In the genomic region with DNA sequence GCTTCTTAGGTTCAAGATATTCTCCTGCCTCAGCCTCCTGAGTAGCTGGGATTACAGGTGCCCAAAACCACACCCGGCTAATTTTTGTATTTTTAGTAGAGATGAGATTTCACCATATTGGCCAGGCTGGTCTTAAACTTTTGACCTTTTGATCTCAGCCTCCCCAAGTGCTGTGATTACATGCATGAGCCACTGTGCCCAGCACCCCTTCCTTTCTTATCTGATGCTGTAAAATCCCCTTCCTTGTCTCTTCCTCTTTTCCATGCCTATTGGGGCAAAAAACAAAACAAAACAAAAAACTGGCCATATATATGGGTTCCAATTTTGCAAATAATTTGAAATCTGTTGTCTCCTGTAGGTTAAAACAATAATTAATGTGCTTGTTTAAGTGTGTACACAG, we compare ENCODE assay signal across 17 cellular contexts.
A peak's percentile ranks its signal among the peaks of the same experiment; 100 is the strongest.
DNase-seq lines count a peak whose midpoint lies in the region; ATAC-seq, FAIRE-seq and TF ChIP-seq lines count a peak whose summit lies in the region.
"Had no signal": no experiment of that assay in that cellular context is flagged by ENCODE, and none has a peak within 500 bp of the region (broad histone marks: within the 10 kb centered on the region; RNA-seq: fewer than 3 reads in every experiment).

No MANE protein-coding gene starts in this region.

- intact Hi-C loops in activated B cell treated with CpG ODN at 0.5 μM for 24 hours (cut with micrococcal nuclease), result no loop called here

- POLR2A ChIA-PET in activated B cell treated with CpG ODN at 0.5 μM for 24 hours (lab: Charles Lee) (no interaction called here), GM10248 (lab: Yijun Ruan, JAX) (no interaction called here)

- H3K27ac Mint-ChIP-seq in activated B cell treated with CpG ODN at 0.5 μM for 24 hours, result peak overlapping the region; percentile 66
- H3K27ac Mint-ChIP-seq in stimulated activated memory B cell treated with anti-CD40 and anti-IgM and Interleukin-4, amounts not matched to agents 10 μg/mL and 1 μg/mL and 100 μg/mL, for 72 hours, result peak overlapping the region; percentile 63
- H3K27ac Mint-ChIP-seq: B cell; CD4-positive, alpha-beta T cell; CD8-positive, alpha-beta T cell had no signal

- no peak for ATAC-seq in activated B cell treated with CpG ODN at 0.5 μM for 24 hours (ENCODE audit: low read depth)
- ATAC-seq in stimulated activated memory B cell treated with anti-CD40 and anti-IgM and Interleukin-4, amounts not matched to agents 10 μg/mL and 1 μg/mL and 100 μg/mL, for 72 hours, result no peak
- ATAC-seq in GM21447 (IDR thresholded peaks at IDR 0.05; ENCODE audit: unreplicated experiment), result no peak
- ATAC-seq: A549; CD8-positive, alpha-beta T cell; GM12878 had no signal

- DNase-seq in GM12891 (ENCODE audit: insufficient read length, low spot score), result no peak
- no peak for DNase-seq in activated B cell treated with CpG ODN at 0.5 μM for 24 hours
- DNase-seq in GM10248 (ENCODE audit: extremely low spot score), result no peak
- DNase-seq: AML-193; Caco-2; Calu3; CD4-positive, alpha-beta T cell; CD8-positive, alpha-beta T cell; DMS79 treated with DMSO at 0.1 percent for 48 hours; GF-D8 had no signal

- TF ChIP-seq POLR2A in GM12891 (IDR thresholded peaks at IDR 0.05; ENCODE audit: low read depth, low read length), result no peak

- H3K27me3 Mint-ChIP-seq in activated B cell treated with CpG ODN at 0.5 μM for 24 hours, result no peaks in the 10 kb centered on the region
- H3K27me3 Mint-ChIP-seq in stimulated activated memory B cell treated with anti-CD40 and anti-IgM and Interleukin-4, amounts not matched to agents 10 μg/mL and 1 μg/mL and 100 μg/mL, for 72 hours, result no peaks in the 10 kb centered on the region
- H3K27me3 Mint-ChIP-seq: B cell; CD4-positive, alpha-beta T cell had no signal

- H3K4me3 Mint-ChIP-seq in activated B cell treated with CpG ODN at 0.5 μM for 24 hours, result no peak overlapping the region
- H3K4me3 Mint-ChIP-seq in stimulated activated memory B cell treated with anti-CD40 and anti-IgM and Interleukin-4, amounts not matched to agents 10 μg/mL and 1 μg/mL and 100 μg/mL, for 72 hours, result no peak overlapping the region
- H3K4me3 Mint-ChIP-seq: B cell; CD4-positive, alpha-beta T cell; CD8-positive, alpha-beta T cell had no signal

- peaks cover 45% of the 10 kb centered on the region for H3K4me1 Mint-ChIP-seq in activated B cell treated with CpG ODN at 0.5 μM for 24 hours
- H3K4me1 Mint-ChIP-seq in stimulated activated memory B cell treated with anti-CD40 and anti-IgM and Interleukin-4, amounts not matched to agents 10 μg/mL and 1 μg/mL and 100 μg/mL, for 72 hours, result peaks cover 24% of the 10 kb centered on the region

- H3K9me3 Mint-ChIP-seq in activated B cell treated with CpG ODN at 0.5 μM for 24 hours, result peaks cover 5% of the 10 kb centered on the region
- H3K9me3 Mint-ChIP-seq in stimulated activated memory B cell treated with anti-CD40 and anti-IgM and Interleukin-4, amounts not matched to agents 10 μg/mL and 1 μg/mL and 100 μg/mL, for 72 hours, result peaks cover 6% of the 10 kb centered on the region

- H3K36me3 Mint-ChIP-seq in activated B cell treated with CpG ODN at 0.5 μM for 24 hours (ENCODE audit: low read depth), result no peaks in the 10 kb centered on the region
- H3K36me3 Mint-ChIP-seq in stimulated activated memory B cell treated with anti-CD40 and anti-IgM and Interleukin-4, amounts not matched to agents 10 μg/mL and 1 μg/mL and 100 μg/mL, for 72 hours, result no peaks in the 10 kb centered on the region
- H3K36me3 Mint-ChIP-seq: CD8-positive, alpha-beta T cell had no signal

- no peak for FAIRE-seq in GM12891 (lab: Jason Lieb, UNC)
- FAIRE-seq: A549, D721Med, G401.6, GM12878 had no signal

- CTCF ChIA-PET in activated B cell treated with CpG ODN at 0.5 μM for 24 hours (lab: Charles Lee), result no interaction called here
- CTCF ChIA-PET in GM10248 (lab: Yijun Ruan, JAX), result no interaction called here

- TF ChIP-seq CTCF in activated B cell treated with CpG ODN at 0.5 μM for 24 hours (IDR thresholded peaks at IDR 0.05) (no peak), GM10248 (IDR thresholded peaks at IDR 0.05; ENCODE audit: control extremely low read depth, extremely low read depth, low read depth, missing control alignments) (no peak)

TF ChIP-seq in GM12891, 5 proteins besides CTCF, POLR2A, EP300 and RAD21:
- no peak for TF ChIP-seq POLR2AphosphoS5 (IDR thresholded peaks at IDR 0.05; ENCODE audit: low read depth, low read length)
- peak; percentile 20; the same call in 1 of the 2 replicates for TF ChIP-seq SPI1 (IDR thresholded peaks at IDR 0.05; ENCODE audit: low read depth, low read length)
